8 cellular contexts compared by ENCODE assay signal in genomic region chr1:93180723-93181613, GRCh38. TPM values are rescaled to one million over a fixed set of nuclear protein-coding genes. Genes with fewer than 3 reads are reported as not detected.
DNase-seq lines count a peak whose midpoint lies in the region; ATAC-seq and TF ChIP-seq lines count a peak whose summit lies in the region.

A gene with protein sequence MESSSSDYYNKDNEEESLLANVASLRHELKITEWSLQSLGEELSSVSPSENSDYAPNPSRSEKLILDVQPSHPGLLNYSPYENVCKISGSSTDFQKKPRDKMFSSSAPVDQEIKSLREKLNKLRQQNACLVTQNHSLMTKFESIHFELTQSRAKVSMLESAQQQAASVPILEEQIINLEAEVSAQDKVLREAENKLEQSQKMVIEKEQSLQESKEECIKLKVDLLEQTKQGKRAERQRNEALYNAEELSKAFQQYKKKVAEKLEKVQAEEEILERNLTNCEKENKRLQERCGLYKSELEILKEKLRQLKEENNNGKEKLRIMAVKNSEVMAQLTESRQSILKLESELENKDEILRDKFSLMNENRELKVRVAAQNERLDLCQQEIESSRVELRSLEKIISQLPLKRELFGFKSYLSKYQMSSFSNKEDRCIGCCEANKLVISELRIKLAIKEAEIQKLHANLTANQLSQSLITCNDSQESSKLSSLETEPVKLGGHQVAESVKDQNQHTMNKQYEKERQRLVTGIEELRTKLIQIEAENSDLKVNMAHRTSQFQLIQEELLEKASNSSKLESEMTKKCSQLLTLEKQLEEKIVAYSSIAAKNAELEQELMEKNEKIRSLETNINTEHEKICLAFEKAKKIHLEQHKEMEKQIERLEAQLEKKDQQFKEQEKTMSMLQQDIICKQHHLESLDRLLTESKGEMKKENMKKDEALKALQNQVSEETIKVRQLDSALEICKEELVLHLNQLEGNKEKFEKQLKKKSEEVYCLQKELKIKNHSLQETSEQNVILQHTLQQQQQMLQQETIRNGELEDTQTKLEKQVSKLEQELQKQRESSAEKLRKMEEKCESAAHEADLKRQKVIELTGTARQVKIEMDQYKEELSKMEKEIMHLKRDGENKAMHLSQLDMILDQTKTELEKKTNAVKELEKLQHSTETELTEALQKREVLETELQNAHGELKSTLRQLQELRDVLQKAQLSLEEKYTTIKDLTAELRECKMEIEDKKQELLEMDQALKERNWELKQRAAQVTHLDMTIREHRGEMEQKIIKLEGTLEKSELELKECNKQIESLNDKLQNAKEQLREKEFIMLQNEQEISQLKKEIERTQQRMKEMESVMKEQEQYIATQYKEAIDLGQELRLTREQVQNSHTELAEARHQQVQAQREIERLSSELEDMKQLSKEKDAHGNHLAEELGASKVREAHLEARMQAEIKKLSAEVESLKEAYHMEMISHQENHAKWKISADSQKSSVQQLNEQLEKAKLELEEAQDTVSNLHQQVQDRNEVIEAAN (N-terminal part only) (plus strand): TSS chr1:93180724. CDS start chr1:93183362, 2,638 bp downstream.

- H3K36me3 ChIP-seq in mucosa of descending colon (ENCODE audit: low read depth): peaks cover 1% of the 10 kb centered on the region

- ATAC-seq in GM18867 (IDR thresholded peaks at IDR 0.05; ENCODE audit: unreplicated experiment): peak; percentile 13
- peak; percentile 3 for ATAC-seq in HG03521 (IDR thresholded peaks at IDR 0.05; ENCODE audit: unreplicated experiment)
- ATAC-seq in mucosa of descending colon: peak; percentile 1

- peaks cover 6% of the 10 kb centered on the region for H3K4me1 ChIP-seq in mucosa of descending colon (ENCODE audit: low read depth)

- intact Hi-C loops in mucosa of descending colon (cut with DNase I, micrococcal nuclease): no loop called here

- H3K9me3 ChIP-seq in mucosa of descending colon: no peaks in the 10 kb centered on the region

- peak within 1 kb of the TSS; percentile 65 for H3K4me3 ChIP-seq in mucosa of descending colon

- DNase-seq in CD1c-positive myeloid dendritic cell (ENCODE audit: extremely low spot score): peak; percentile 82
- peak in 4 of 5 donors; percentile 39 to 87 (median 56) for DNase-seq in T-helper 1 cell
- no peak for DNase-seq in cerebellum (ENCODE audit: low spot score)
- DNase-seq in mucosa of descending colon: no peak
- DNase-seq in NCI-H2196 treated with DMSO at 0.1 percent for 48 hours (lab: John Stamatoyannopoulos, UW; ENCODE audit: unreplicated experiment): no peak

- TF ChIP-seq CTCF in mucosa of descending colon (IDR thresholded peaks at IDR 0.05): no peak
- TF ChIP-seq CTCF in subcutaneous adipose tissue (IDR thresholded peaks at IDR 0.05; ENCODE audit: low read depth): no peak

RNA-seq across cellular contexts. Expression of the gene that starts here (rescaled TPM):
- total RNA-seq in cerebellum (12.6 TPM), mucosa of descending colon (1 to 10 TPM; 2.7 to 7.7 (median 3.2) TPM), subcutaneous adipose tissue (10 to 100 TPM; 11.7 to 18.5 (median 14.2) TPM)

Comparison
In these comparisons a context has a peak if more than half of its experiments do, and no peak if none do; other contexts are left out.
1. DNase-seq: peak in CD1c-positive myeloid dendritic cell (single experiment) and T-helper 1 cell (4 of 5); none in cerebellum (single experiment), mucosa of descending colon (0 of 3) and NCI-H2196 treated with DMSO at 0.1 percent for 48 hours (single experiment).
2. Peak in every context shown above with its lines, with median percentiles within 50 percentile points of each other: ATAC-seq.